11 cellular contexts compared by ENCODE assay signal in genomic region chr1:155007253-155007828, GRCh38. TPM values are rescaled to one million over a fixed set of nuclear protein-coding genes. Genes with fewer than 3 reads are reported as not detected.
DNase-seq lines count a peak whose midpoint lies in the region; ATAC-seq and TF ChIP-seq lines count a peak whose summit lies in the region.
"Had no signal": no experiment of that assay in that cellular context is flagged by ENCODE, and none has a peak within 500 bp of the region (broad histone marks: within the 10 kb centered on the region; RNA-seq: fewer than 3 reads in every experiment).

No MANE protein-coding gene starts in this region.

- H3K4me1 ChIP-seq in duodenal mucosa (ENCODE audit: control insufficient read depth in 1 of 2, insufficient read depth in 2 of 2, low read length in 2 of 2) = peaks cover 61 to 77% of the 10 kb centered on the region in 2 donors
- peaks cover 73% of the 10 kb centered on the region for H3K4me1 ChIP-seq in mucosa of descending colon (ENCODE audit: low read depth)
- peaks cover 78% of the 10 kb centered on the region for H3K4me1 ChIP-seq in upper lobe of right lung

- H3K9ac ChIP-seq in duodenal mucosa (ENCODE audit: low read depth in 1 of 2, low read length in 2 of 2) = peak overlapping the region; percentile 84 to 85

- DNase-seq in activated naive CD4-positive, alpha-beta T cell treated with anti-CD3 and anti-CD28 coated beads, Interleukin-2, amount 50 U/mL, for 16 hours = peak; percentile 9
- DNase-seq in activated naive CD4-positive, alpha-beta T cell (lab: John Stamatoyannopoulos, UW) = no peak
- DNase-seq in mucosa of descending colon (peak; percentile 86 to 90 (median 89)), upper lobe of right lung (peak; percentile 79), D341Med (ENCODE audit: low spot score) (no peak), ureter (ENCODE audit: low spot score) (no peak), COLO829 (ENCODE audit: low spot score) (no peak)

- intact Hi-C loops in mucosa of descending colon (cut with DNase I, micrococcal nuclease) (no loop called here), upper lobe of right lung (cut with DNase I) (no loop called here)

- no peaks in the 10 kb centered on the region for H3K9me3 ChIP-seq in duodenal mucosa (ENCODE audit: control insufficient read depth in 1 of 2, low read length in 2 of 2)
- H3K9me3 ChIP-seq in mucosa of descending colon = no peaks in the 10 kb centered on the region
- no peaks in the 10 kb centered on the region for H3K9me3 ChIP-seq in upper lobe of right lung
- H3K9me3 ChIP-seq: SJSA1 had no signal

- H3K27me3 ChIP-seq in duodenal mucosa (ENCODE audit: control insufficient read depth in 1 of 2, insufficient read depth in 2 of 2, low read length in 2 of 2) (no peaks in the 10 kb centered on the region), upper lobe of right lung (no peaks in the 10 kb centered on the region)
- H3K27me3 ChIP-seq: SJSA1 had no signal

- H3K4me3 ChIP-seq in duodenal mucosa (ENCODE audit: low read depth in 1 of 2, low read length in 2 of 2) (peak overlapping the region; percentile 66 to 70), mucosa of descending colon (no peak overlapping the region), upper lobe of right lung (peak overlapping the region; percentile 41)
- H3K4me3 ChIP-seq: SJSA1 had no signal

- no peak for TF ChIP-seq CTCF in mucosa of descending colon (IDR thresholded peaks at IDR 0.05)
- no peak for TF ChIP-seq CTCF in upper lobe of right lung (IDR thresholded peaks at IDR 0.05)

- peak overlapping the region; percentile 98 for H3K27ac ChIP-seq in duodenal mucosa (ENCODE audit: low read depth, low read length)
- peak overlapping the region; percentile 93 for H3K27ac ChIP-seq in upper lobe of right lung
- H3K27ac ChIP-seq: SJSA1 had no signal

- ATAC-seq in mucosa of descending colon (peak; percentile 59), upper lobe of right lung (no peak)

- H3K36me3 ChIP-seq in duodenal mucosa (ENCODE audit: control insufficient read depth in 1 of 2, insufficient read depth in 2 of 2, low read length in 2 of 2) (no peaks in the 10 kb centered on the region), mucosa of descending colon (ENCODE audit: low read depth) (no peaks in the 10 kb centered on the region), upper lobe of right lung (no peaks in the 10 kb centered on the region)
- H3K36me3 ChIP-seq: SJSA1 had no signal

RNA-seq across cellular contexts. Expression of gene ZBTB7B, which starts 4.7 kb away (rescaled TPM):
- total RNA-seq in mucosa of descending colon (100 to 1,000 TPM; 175 to 313 (median 255) TPM), upper lobe of right lung (80.4 TPM), ureter (92.8 TPM)

RNA-seq across cellular contexts. Expression of gene LENEP, which starts 14.0 kb away (rescaled TPM):
- total RNA-seq in mucosa of descending colon = under 1 TPM in 2 of 3 donors, not detected in 1; 0.60 to 0.76 TPM
- total RNA-seq in upper lobe of right lung = not detected
- total RNA-seq in ureter = 0.94 TPM
- total RNA-seq: SJSA1 had no signal

RNA-seq across cellular contexts. Expression of gene FLAD1, which starts 24.2 kb away (rescaled TPM):
- total RNA-seq in mucosa of descending colon (10 to 100 TPM; 28.4 to 40.4 (median 31.2) TPM), upper lobe of right lung (29.0 TPM), ureter (48.3 TPM)

RNA-seq across cellular contexts. Expression of gene DCST2, which starts 26.2 kb away (rescaled TPM):
- total RNA-seq in mucosa of descending colon = 1 to 10 TPM; 1.7 to 3.3 (median 2.3) TPM
- 1.5 TPM for total RNA-seq in upper lobe of right lung
- total RNA-seq in ureter = 1.2 TPM
- total RNA-seq: SJSA1 had no signal

RNA-seq across cellular contexts. Expression of gene DCST1, which starts 26.3 kb away (rescaled TPM):
- total RNA-seq in mucosa of descending colon (under 1 TPM in 2 of 3 donors, not detected in 1; 0.19 to 0.20 TPM), upper lobe of right lung (not detected), ureter (not detected)
- total RNA-seq: endothelial cell of umbilical vein, lung microvascular endothelial cell, SJSA1 had no signal

Comparison
In these comparisons a context has a peak if more than half of its experiments do, and no peak if none do; other contexts are left out.
1. DNase-seq: peak in activated naive CD4-positive, alpha-beta T cell treated with anti-CD3 and anti-CD28 coated beads, Interleukin-2, amount 50 U/mL, for 16 hours (single experiment), mucosa of descending colon (3 of 3) and upper lobe of right lung (single experiment); none in activated naive CD4-positive, alpha-beta T cell (0 of 4), D341Med (single experiment), ureter (single experiment) and COLO829 (single experiment).